15 cellular contexts compared by ENCODE assay signal in genomic region chr20:7879883-7880282, GRCh38.
DNase-seq lines count a peak whose midpoint lies in the region; ATAC-seq, FAIRE-seq and TF ChIP-seq lines count a peak whose summit lies in the region.
"Had no signal": no experiment of that assay in that cellular context is flagged by ENCODE, and none has a peak within 500 bp of the region (broad histone marks: within the 10 kb centered on the region; RNA-seq: fewer than 3 reads in every experiment).

No MANE protein-coding gene starts in this region.

- H3K36me3 ChIP-seq in upper lobe of left lung, result no peaks in the 10 kb centered on the region

- H3K4me1 Mint-ChIP-seq in activated CD4-positive, alpha-beta T cell treated with anti-CD3 and anti-CD28 coated beads, Interleukin-2, amount 10 ng/mL, durations not matched to agents 7 days and 5 days, result peaks cover 11% of the 10 kb centered on the region
- H3K4me1 Mint-ChIP-seq: B cell had no signal

- TF ChIP-seq CTCF in astrocyte of the spinal cord (IDR thresholded peaks at IDR 0.05; ENCODE audit: low read depth, low read length) (no peak), upper lobe of left lung (IDR thresholded peaks at IDR 0.05) (no peak)

- no peaks in the 10 kb centered on the region for H3K36me3 Mint-ChIP-seq in activated CD4-positive, alpha-beta T cell treated with anti-CD3 and anti-CD28 coated beads, Interleukin-2, amount 10 ng/mL, durations not matched to agents 7 days and 5 days (ENCODE audit: low read depth)
- H3K36me3 Mint-ChIP-seq: activated naive CD4-positive, alpha-beta T cell treated with anti-CD3 and anti-CD28 coated beads, Interleukin-2, amount 50 U/mL, for 72 hours had no signal

- no peak overlapping the region for H3K27ac Mint-ChIP-seq in activated CD4-positive, alpha-beta T cell treated with anti-CD3 and anti-CD28 coated beads, Interleukin-2, amount 10 ng/mL, durations not matched to agents 7 days and 5 days
- H3K27ac Mint-ChIP-seq: activated naive CD4-positive, alpha-beta T cell treated with anti-CD3 and anti-CD28 coated beads, Interleukin-2, amount 50 U/mL, for 72 hours; B cell had no signal

- POLR2A ChIA-PET in activated CD4-positive, alpha-beta T cell treated with anti-CD3 and anti-CD28 coated beads, Interleukin-2, amount 10 ng/mL, durations not matched to agents 7 days and 5 days (lab: Charles Lee), result no interaction called here

- peaks cover 1% of the 10 kb centered on the region for H3K27me3 Mint-ChIP-seq in activated CD4-positive, alpha-beta T cell treated with anti-CD3 and anti-CD28 coated beads, Interleukin-2, amount 10 ng/mL, durations not matched to agents 7 days and 5 days

- TF ChIP-seq POLR2A in upper lobe of left lung (IDR thresholded peaks at IDR 0.05), result no peak

- no peak for FAIRE-seq in RCC 7860 (lab: Jason Lieb, UNC)
- FAIRE-seq: GM12891, kidney had no signal

- DNase-seq in activated CD4-positive, alpha-beta T cell treated with anti-CD3 and anti-CD28 coated beads, Interleukin-2, amount 10 ng/mL, durations not matched to agents 7 days and 5 days, result peak; percentile 10
- DNase-seq in activated CD4-positive, alpha-beta T cell treated with anti-CD3 and anti-CD28 coated beads for 1 hour, result no peak
- DNase-seq in astrocyte of the spinal cord (ENCODE audit: low read depth, low spot score), result peak; percentile 36
- no peak for DNase-seq in upper lobe of left lung
- DNase-seq in RCC 7860 (ENCODE audit: low spot score), result no peak
- DNase-seq in stimulated activated CD4-positive, alpha-beta T cell treated with anti-CD3 and anti-CD28 coated beads, Interleukin-15, amount 100 ng/mL, for 24 hours, result no peak
- DNase-seq: activated CD4-positive, CD25-positive, alpha-beta regulatory T cell treated with anti-CD3 and anti-CD28 coated beads, Interleukin-2, amount 50 U/mL, for 72 hours; kidney had no signal

- H3K4me3 Mint-ChIP-seq in activated CD4-positive, alpha-beta T cell treated with anti-CD3 and anti-CD28 coated beads, Interleukin-2, amount 10 ng/mL, durations not matched to agents 7 days and 5 days, result no peak overlapping the region
- H3K4me3 Mint-ChIP-seq: B cell had no signal

- no peaks in the 10 kb centered on the region for H3K9me3 ChIP-seq in upper lobe of left lung

- H3K27ac ChIP-seq in upper lobe of left lung, result peak overlapping the region in 3 of 4 donors; percentile 8 to 45 (median 35)
- H3K27ac ChIP-seq: epithelial cell of prostate had no signal

- CTCF ChIA-PET in activated CD4-positive, alpha-beta T cell treated with anti-CD3 and anti-CD28 coated beads, Interleukin-2, amount 10 ng/mL, durations not matched to agents 7 days and 5 days (lab: Charles Lee), result no interaction called here

- H3K9me3 Mint-ChIP-seq in activated CD4-positive, alpha-beta T cell treated with anti-CD3 and anti-CD28 coated beads, Interleukin-2, amount 10 ng/mL, durations not matched to agents 7 days and 5 days, result no peaks in the 10 kb centered on the region
- H3K9me3 Mint-ChIP-seq: activated naive CD4-positive, alpha-beta T cell treated with anti-CD3 and anti-CD28 coated beads, Interleukin-2, amount 50 U/mL, for 72 hours had no signal

- in situ Hi-C loops in astrocyte of the spinal cord (cut with HindIII; ENCODE audit: low sequenced_read_pairs), result no loop called here

- peaks cover 0 to 11% (median 5%) of the 10 kb centered on the region in 4 donors for H3K4me1 ChIP-seq in upper lobe of left lung

- no peak overlapping the region for H3K4me3 ChIP-seq in astrocyte of the spinal cord (ENCODE audit: low read depth, low read length)
- H3K4me3 ChIP-seq in upper lobe of left lung, result no peak overlapping the region

- no peaks in the 10 kb centered on the region for H3K27me3 ChIP-seq in upper lobe of left lung

- WGBS in upper lobe of left lung, 2 donors, result 24 to 27% methylated on average over 5 of the region's 5 CpGs

- ATAC-seq in HG03354 (IDR thresholded peaks at IDR 0.05; ENCODE audit: poor library complexity, severe bottlenecking, unreplicated experiment) (peak; percentile 94), upper lobe of left lung (ENCODE audit: low FRiP score in 2 of 2) (peak in 1 of 2 donors; percentile 56), HG03108 (IDR thresholded peaks at IDR 0.05; ENCODE audit: unreplicated experiment) (no peak)
- ATAC-seq: activated naive CD4-positive, alpha-beta T cell treated with anti-CD3 and anti-CD28 coated beads, Interleukin-2, amount 50 U/mL, for 72 hours; Panc1 had no signal

- TF ChIP-seq EP300 in upper lobe of left lung (IDR thresholded peaks at IDR 0.05), result no peak

Comparison
In these comparisons a context has a peak if more than half of its experiments do, and no peak if none do; other contexts are left out.
1. DNase-seq: peak in activated CD4-positive, alpha-beta T cell treated with anti-CD3 and anti-CD28 coated beads, Interleukin-2, amount 10 ng/mL, durations not matched to agents 7 days and 5 days (single experiment) and astrocyte of the spinal cord (single experiment); none in activated CD4-positive, alpha-beta T cell treated with anti-CD3 and anti-CD28 coated beads for 1 hour (single experiment), upper lobe of left lung (0 of 2), RCC 7860 (single experiment) and stimulated activated CD4-positive, alpha-beta T cell treated with anti-CD3 and anti-CD28 coated beads, Interleukin-15, amount 100 ng/mL, for 24 hours (single experiment).